ENCODE assay signal across 14 cellular contexts in genomic region chr16:85605912-85606841, GRCh38.
DNase-seq lines count a peak whose midpoint lies in the region; ATAC-seq and TF ChIP-seq lines count a peak whose summit lies in the region.
"Had no signal": no experiment of that assay in that cellular context is flagged by ENCODE, and none has a peak within 500 bp of the region (broad histone marks: within the 10 kb centered on the region; RNA-seq: fewer than 3 reads in every experiment).

No MANE protein-coding gene starts in this region.

- peaks cover 82% of the 10 kb centered on the region for H3K79me2 ChIP-seq in DND-41 (ENCODE audit: insufficient read depth, low read length)

- peaks cover 86% of the 10 kb centered on the region for H4K20me1 ChIP-seq in DND-41 (ENCODE audit: insufficient read depth, low read length)

- H3K27me3 ChIP-seq in DND-41 (ENCODE audit: insufficient read depth, low read length, poor library complexity) (no peaks in the 10 kb centered on the region), iPS-18a (ENCODE audit: control insufficient read depth, insufficient read depth, low read length) (peaks cover 17% of the 10 kb centered on the region), rectal smooth muscle tissue (ENCODE audit: control insufficient read depth, insufficient read depth, low read length) (no peaks in the 10 kb centered on the region)
- H3K27me3 ChIP-seq: adrenal gland had no signal

- no peak overlapping the region for H2AFZ ChIP-seq in DND-41 (ENCODE audit: low read depth, low read length)

- H3K36me3 ChIP-seq in DND-41 (ENCODE audit: insufficient read depth, low read length) (peaks cover 17% of the 10 kb centered on the region; the same call in 1 of the 2 replicates), iPS-18a (ENCODE audit: control insufficient read depth, low read depth, low read length) (no peaks in the 10 kb centered on the region), rectal smooth muscle tissue (ENCODE audit: control insufficient read depth, insufficient read depth, low read length) (no peaks in the 10 kb centered on the region)
- H3K36me3 ChIP-seq: adrenal gland had no signal

- ATAC-seq in DND-41 (ENCODE audit: insufficient read depth, low read depth) (no peak), GM19328 (IDR thresholded peaks at IDR 0.05; ENCODE audit: unreplicated experiment) (no peak), HG03565 (IDR thresholded peaks at IDR 0.05; ENCODE audit: unreplicated experiment) (no peak)
- ATAC-seq: activated T-helper 17 cell treated with anti-CD3 and anti-CD28 coated beads, Interleukin-2, amount 50 U/mL, for 72 hours; naive thymus-derived CD8-positive, alpha-beta T cell had no signal

- H3K27ac ChIP-seq in DND-41 (ENCODE audit: low read length) (0 out of 2 replicates have a peak overlapping the region, but pooled peaks have one; percentile 12), iPS-18a (ENCODE audit: low read length) (peak overlapping the region; percentile 48), rectal smooth muscle tissue (ENCODE audit: low read depth, low read length) (peak overlapping the region; percentile 62)
- H3K27ac ChIP-seq: adrenal gland, VCaP had no signal

- H3K4me3 ChIP-seq in DND-41 (ENCODE audit: low read depth in 1 of 2, low read length in 2 of 2) (no peak overlapping the region), iPS-18a (ENCODE audit: low read length) (no peak overlapping the region), rectal smooth muscle tissue (ENCODE audit: low read length) (no peak overlapping the region)
- H3K4me3 ChIP-seq: adrenal gland had no signal

- H3K9me3 ChIP-seq in DND-41 (ENCODE audit: insufficient read depth, low read length, severe bottlenecking): no peaks in the 10 kb centered on the region
- H3K9me3 ChIP-seq in iPS-18a (ENCODE audit: control insufficient read depth, low read depth, low read length): no peaks in the 10 kb centered on the region
- H3K9me3 ChIP-seq: adrenal gland had no signal

- H3K9ac ChIP-seq in DND-41 (ENCODE audit: low read depth, low read length) (peak overlapping the region; percentile 9; the same call in 1 of the 2 replicates), iPS-18a (ENCODE audit: low read length) (no peak overlapping the region), rectal smooth muscle tissue (ENCODE audit: low read length) (no peak overlapping the region)

- H3K4me2 ChIP-seq in DND-41 (ENCODE audit: insufficient read depth, low read length): peak overlapping the region; percentile 32

- no peak for DNase-seq in DND-41
- DNase-seq in NCI-H446 (lab: John Stamatoyannopoulos, UW): peak; percentile 44 to 78
- DNase-seq in NCI-H69 (lab: John Stamatoyannopoulos, UW): no peak
- DNase-seq in activated CD4-positive, alpha-beta T cell treated with anti-CD3 and anti-CD28 coated beads for 4 hours: no peak
- DNase-seq: adrenal gland, NCI-H2081 treated with DMSO at 0.1 percent for 48 hours, T-helper 1 cell had no signal

- no peak for TF ChIP-seq CTCF in DND-41 (IDR thresholded peaks at IDR 0.05; ENCODE audit: borderline replicate concordance, extremely low read depth, low read length, poor library complexity, severe bottlenecking)

- H3K4me1 ChIP-seq in DND-41 (ENCODE audit: insufficient read depth, low read length) (peaks cover 63% of the 10 kb centered on the region), iPS-18a (ENCODE audit: control insufficient read depth, low read depth, low read length) (peaks cover 62% of the 10 kb centered on the region), rectal smooth muscle tissue (ENCODE audit: control insufficient read depth, insufficient read depth, low read length) (peaks cover 46% of the 10 kb centered on the region)

Comparison
In these comparisons a context has a peak if more than half of its experiments do, and no peak if none do; other contexts are left out.
1. DNase-seq: peak in NCI-H446 (2 of 2); none in DND-41 (single experiment), NCI-H69 (single experiment) and activated CD4-positive, alpha-beta T cell treated with anti-CD3 and anti-CD28 coated beads for 4 hours (0 of 2).
2. H3K27ac ChIP-seq: peak in every context shown above with its lines; median percentile 62 in rectal smooth muscle tissue; 48 in iPS-18a; 12 in DND-41.